ENCODE assay signal across 1 cellular context in the genomic region with DNA sequence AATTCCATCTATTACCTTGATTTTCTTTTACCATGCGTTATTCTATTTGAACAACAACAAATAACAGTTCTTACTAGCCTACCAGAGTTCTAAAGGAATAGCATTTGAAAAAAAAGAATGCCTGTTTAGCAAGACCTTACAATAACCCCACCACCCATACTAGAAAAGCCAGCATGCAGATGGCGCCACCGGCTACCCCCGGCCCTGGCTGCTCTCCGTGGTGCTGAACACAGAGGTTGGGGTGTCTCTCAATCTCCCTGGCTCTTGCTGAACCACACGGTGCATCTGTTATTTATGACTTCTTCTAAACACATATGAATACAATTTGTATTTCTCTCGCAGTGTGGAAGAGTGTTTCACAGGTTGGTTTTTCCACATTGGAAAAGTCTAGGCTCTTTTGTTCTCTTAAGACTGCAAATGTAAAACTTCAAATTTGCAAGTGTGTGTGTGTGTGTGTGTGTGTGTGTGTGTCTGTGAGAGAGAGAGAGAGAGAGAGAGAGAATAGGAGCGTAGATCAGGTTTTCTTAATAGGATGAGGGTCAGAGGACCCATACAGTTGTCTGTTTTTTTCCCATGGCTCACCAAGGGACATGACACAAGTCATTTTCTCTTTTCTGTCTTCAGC.
TF ChIP-seq lines count a peak whose summit lies in the region.

No MANE protein-coding gene starts in this region.

TF ChIP-seq in K562, 482 proteins besides CTCF, POLR2A, EP300 and RAD21 (continued from another document):
- TF ChIP-seq, protein P1, sequence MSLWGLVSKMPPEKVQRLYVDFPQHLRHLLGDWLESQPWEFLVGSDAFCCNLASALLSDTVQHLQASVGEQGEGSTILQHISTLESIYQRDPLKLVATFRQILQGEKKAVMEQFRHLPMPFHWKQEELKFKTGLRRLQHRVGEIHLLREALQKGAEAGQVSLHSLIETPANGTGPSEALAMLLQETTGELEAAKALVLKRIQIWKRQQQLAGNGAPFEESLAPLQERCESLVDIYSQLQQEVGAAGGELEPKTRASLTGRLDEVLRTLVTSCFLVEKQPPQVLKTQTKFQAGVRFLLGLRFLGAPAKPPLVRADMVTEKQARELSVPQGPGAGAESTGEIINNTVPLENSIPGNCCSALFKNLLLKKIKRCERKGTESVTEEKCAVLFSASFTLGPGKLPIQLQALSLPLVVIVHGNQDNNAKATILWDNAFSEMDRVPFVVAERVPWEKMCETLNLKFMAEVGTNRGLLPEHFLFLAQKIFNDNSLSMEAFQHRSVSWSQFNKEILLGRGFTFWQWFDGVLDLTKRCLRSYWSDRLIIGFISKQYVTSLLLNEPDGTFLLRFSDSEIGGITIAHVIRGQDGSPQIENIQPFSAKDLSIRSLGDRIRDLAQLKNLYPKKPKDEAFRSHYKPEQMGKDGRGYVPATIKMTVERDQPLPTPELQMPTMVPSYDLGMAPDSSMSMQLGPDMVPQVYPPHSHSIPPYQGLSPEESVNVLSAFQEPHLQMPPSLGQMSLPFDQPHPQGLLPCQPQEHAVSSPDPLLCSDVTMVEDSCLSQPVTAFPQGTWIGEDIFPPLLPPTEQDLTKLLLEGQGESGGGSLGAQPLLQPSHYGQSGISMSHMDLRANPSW (CRISPR knock-in tag; IDR thresholded peaks at IDR 0.05): no peak
- TF ChIP-seq ZFP1 (CRISPR knock-in tag; IDR thresholded peaks at IDR 0.05) (no peak), SAP30 (IDR thresholded peaks at IDR 0.05; ENCODE audit: borderline replicate concordance, insufficient read depth, low read depth, low read length, poor library complexity, severe bottlenecking) (no peak), POLR3A (IDR thresholded peaks at IDR 0.05; ENCODE audit: borderline replicate concordance, extremely low read depth, insufficient read depth, insufficient read length) (no peak), HDGF (IDR thresholded peaks at IDR 0.05) (no peak), CSDE1 (IDR thresholded peaks at IDR 0.05) (no peak), ZFP36 (IDR thresholded peaks at IDR 0.05; ENCODE audit: low read depth, low read length, partially characterized antibody) (no peak), RFX7 (CRISPR knock-in tag; IDR thresholded peaks at IDR 0.05) (no peak), CBX3 (IDR thresholded peaks at IDR 0.05; ENCODE audit: borderline replicate concordance in 1 of 2, low read length in 2 of 2) (no peak), ZNF140 (CRISPR knock-in tag; IDR thresholded peaks at IDR 0.05) (no peak), ZKSCAN1 (IDR thresholded peaks at IDR 0.05; ENCODE audit: low read depth, low read length) (no peak), TBL1XR1 (IDR thresholded peaks at IDR 0.05; ENCODE audit: low read length in 2 of 2) (no peak), PML (IDR thresholded peaks at IDR 0.05; ENCODE audit: low read length) (no peak), FOXM1 (IDR thresholded peaks at IDR 0.05; ENCODE audit: low read depth) (no peak), FOXM1 (CRISPR knock-in tag; IDR thresholded peaks at IDR 0.05; ENCODE audit: low read depth) (no peak), EHMT2 (IDR thresholded peaks at IDR 0.05) (peak; percentile 99)
- TF ChIP-seq, protein P2, sequence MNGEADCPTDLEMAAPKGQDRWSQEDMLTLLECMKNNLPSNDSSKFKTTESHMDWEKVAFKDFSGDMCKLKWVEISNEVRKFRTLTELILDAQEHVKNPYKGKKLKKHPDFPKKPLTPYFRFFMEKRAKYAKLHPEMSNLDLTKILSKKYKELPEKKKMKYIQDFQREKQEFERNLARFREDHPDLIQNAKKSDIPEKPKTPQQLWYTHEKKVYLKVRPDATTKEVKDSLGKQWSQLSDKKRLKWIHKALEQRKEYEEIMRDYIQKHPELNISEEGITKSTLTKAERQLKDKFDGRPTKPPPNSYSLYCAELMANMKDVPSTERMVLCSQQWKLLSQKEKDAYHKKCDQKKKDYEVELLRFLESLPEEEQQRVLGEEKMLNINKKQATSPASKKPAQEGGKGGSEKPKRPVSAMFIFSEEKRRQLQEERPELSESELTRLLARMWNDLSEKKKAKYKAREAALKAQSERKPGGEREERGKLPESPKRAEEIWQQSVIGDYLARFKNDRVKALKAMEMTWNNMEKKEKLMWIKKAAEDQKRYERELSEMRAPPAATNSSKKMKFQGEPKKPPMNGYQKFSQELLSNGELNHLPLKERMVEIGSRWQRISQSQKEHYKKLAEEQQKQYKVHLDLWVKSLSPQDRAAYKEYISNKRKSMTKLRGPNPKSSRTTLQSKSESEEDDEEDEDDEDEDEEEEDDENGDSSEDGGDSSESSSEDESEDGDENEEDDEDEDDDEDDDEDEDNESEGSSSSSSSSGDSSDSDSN (IDR thresholded peaks at IDR 0.05; ENCODE audit: borderline replicate concordance in 1 of 2, low read depth in 2 of 2, low read length in 2 of 2): no peak
- TF ChIP-seq, protein P3, sequence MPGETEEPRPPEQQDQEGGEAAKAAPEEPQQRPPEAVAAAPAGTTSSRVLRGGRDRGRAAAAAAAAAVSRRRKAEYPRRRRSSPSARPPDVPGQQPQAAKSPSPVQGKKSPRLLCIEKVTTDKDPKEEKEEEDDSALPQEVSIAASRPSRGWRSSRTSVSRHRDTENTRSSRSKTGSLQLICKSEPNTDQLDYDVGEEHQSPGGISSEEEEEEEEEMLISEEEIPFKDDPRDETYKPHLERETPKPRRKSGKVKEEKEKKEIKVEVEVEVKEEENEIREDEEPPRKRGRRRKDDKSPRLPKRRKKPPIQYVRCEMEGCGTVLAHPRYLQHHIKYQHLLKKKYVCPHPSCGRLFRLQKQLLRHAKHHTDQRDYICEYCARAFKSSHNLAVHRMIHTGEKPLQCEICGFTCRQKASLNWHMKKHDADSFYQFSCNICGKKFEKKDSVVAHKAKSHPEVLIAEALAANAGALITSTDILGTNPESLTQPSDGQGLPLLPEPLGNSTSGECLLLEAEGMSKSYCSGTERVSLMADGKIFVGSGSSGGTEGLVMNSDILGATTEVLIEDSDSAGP (CRISPR knock-in tag; IDR thresholded peaks at IDR 0.05): no peak
- TF ChIP-seq, protein P4, sequence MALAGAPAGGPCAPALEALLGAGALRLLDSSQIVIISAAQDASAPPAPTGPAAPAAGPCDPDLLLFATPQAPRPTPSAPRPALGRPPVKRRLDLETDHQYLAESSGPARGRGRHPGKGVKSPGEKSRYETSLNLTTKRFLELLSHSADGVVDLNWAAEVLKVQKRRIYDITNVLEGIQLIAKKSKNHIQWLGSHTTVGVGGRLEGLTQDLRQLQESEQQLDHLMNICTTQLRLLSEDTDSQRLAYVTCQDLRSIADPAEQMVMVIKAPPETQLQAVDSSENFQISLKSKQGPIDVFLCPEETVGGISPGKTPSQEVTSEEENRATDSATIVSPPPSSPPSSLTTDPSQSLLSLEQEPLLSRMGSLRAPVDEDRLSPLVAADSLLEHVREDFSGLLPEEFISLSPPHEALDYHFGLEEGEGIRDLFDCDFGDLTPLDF (CRISPR knock-in tag; IDR thresholded peaks at IDR 0.05): no peak
- TF ChIP-seq, protein P5, sequence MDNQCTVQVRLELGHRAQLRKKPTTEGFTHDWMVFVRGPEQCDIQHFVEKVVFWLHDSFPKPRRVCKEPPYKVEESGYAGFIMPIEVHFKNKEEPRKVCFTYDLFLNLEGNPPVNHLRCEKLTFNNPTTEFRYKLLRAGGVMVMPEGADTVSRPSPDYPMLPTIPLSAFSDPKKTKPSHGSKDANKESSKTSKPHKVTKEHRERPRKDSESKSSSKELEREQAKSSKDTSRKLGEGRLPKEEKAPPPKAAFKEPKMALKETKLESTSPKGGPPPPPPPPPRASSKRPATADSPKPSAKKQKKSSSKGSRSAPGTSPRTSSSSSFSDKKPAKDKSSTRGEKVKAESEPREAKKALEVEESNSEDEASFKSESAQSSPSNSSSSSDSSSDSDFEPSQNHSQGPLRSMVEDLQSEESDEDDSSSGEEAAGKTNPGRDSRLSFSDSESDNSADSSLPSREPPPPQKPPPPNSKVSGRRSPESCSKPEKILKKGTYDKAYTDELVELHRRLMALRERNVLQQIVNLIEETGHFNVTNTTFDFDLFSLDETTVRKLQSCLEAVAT (IDR thresholded peaks at IDR 0.05): no peak
- TF ChIP-seq, protein P6, sequence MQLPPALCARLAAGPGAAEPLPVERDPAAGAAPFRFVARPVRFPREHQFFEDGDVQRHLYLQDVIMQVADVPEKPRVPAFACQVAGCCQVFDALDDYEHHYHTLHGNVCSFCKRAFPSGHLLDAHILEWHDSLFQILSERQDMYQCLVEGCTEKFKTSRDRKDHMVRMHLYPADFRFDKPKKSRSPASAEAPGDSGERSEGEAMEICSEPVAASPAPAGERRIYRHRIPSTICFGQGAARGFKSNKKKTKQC (CRISPR knock-in tag; IDR thresholded peaks at IDR 0.05): 0 out of 2 replicates have a peak, but pooled peaks have one; percentile 44
- TF ChIP-seq, protein P7, sequence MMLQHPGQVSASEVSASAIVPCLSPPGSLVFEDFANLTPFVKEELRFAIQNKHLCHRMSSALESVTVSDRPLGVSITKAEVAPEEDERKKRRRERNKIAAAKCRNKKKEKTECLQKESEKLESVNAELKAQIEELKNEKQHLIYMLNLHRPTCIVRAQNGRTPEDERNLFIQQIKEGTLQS (IDR thresholded peaks at IDR 0.05): no peak
- TF ChIP-seq, protein P7 (CRISPR knock-in tag; conservative IDR thresholded peaks at IDR 0.05): no peak
- TF ChIP-seq, protein P8, sequence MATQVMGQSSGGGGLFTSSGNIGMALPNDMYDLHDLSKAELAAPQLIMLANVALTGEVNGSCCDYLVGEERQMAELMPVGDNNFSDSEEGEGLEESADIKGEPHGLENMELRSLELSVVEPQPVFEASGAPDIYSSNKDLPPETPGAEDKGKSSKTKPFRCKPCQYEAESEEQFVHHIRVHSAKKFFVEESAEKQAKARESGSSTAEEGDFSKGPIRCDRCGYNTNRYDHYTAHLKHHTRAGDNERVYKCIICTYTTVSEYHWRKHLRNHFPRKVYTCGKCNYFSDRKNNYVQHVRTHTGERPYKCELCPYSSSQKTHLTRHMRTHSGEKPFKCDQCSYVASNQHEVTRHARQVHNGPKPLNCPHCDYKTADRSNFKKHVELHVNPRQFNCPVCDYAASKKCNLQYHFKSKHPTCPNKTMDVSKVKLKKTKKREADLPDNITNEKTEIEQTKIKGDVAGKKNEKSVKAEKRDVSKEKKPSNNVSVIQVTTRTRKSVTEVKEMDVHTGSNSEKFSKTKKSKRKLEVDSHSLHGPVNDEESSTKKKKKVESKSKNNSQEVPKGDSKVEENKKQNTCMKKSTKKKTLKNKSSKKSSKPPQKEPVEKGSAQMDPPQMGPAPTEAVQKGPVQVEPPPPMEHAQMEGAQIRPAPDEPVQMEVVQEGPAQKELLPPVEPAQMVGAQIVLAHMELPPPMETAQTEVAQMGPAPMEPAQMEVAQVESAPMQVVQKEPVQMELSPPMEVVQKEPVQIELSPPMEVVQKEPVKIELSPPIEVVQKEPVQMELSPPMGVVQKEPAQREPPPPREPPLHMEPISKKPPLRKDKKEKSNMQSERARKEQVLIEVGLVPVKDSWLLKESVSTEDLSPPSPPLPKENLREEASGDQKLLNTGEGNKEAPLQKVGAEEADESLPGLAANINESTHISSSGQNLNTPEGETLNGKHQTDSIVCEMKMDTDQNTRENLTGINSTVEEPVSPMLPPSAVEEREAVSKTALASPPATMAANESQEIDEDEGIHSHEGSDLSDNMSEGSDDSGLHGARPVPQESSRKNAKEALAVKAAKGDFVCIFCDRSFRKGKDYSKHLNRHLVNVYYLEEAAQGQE (CRISPR knock-in tag; IDR thresholded peaks at IDR 0.05; ENCODE audit: low read depth): peak; percentile 97
- TF ChIP-seq, protein P9, sequence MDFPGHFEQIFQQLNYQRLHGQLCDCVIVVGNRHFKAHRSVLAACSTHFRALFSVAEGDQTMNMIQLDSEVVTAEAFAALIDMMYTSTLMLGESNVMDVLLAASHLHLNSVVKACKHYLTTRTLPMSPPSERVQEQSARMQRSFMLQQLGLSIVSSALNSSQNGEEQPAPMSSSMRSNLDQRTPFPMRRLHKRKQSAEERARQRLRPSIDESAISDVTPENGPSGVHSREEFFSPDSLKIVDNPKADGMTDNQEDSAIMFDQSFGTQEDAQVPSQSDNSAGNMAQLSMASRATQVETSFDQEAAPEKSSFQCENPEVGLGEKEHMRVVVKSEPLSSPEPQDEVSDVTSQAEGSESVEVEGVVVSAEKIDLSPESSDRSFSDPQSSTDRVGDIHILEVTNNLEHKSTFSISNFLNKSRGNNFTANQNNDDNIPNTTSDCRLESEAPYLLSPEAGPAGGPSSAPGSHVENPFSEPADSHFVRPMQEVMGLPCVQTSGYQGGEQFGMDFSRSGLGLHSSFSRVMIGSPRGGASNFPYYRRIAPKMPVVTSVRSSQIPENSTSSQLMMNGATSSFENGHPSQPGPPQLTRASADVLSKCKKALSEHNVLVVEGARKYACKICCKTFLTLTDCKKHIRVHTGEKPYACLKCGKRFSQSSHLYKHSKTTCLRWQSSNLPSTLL (IDR thresholded peaks at IDR 0.05): no peak
